In the genomic region with DNA sequence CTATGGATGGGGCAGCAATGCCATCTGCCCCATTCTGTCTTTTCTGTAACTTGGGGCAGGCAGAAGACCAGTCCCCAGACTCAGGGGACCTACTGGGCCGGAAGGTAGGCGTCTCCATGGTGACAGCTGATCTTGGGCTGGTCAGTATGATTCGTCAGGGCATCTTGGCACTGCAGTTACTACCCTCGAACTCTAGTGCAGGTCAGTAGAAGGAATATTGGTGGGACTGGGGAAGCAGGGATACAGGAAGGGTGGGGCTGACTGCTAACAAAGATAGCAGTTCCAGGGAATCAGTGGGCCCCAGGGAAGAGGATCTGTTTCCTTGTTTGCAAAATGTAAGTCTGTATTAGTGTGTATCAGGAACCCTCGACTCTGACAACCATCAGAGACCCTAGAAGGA, we compare ENCODE assay signal across 32 cellular contexts. TPM values are rescaled to one million over a fixed set of nuclear protein-coding genes. Genes with fewer than 3 reads are reported as not detected.
"Had no signal": no experiment of that assay in that cellular context is flagged by ENCODE, and none has a peak within 500 bp of the region (broad histone marks: within the 10 kb centered on the region; RNA-seq: fewer than 3 reads in every experiment).

No MANE protein-coding gene starts in this region.

- H3K4me1 ChIP-seq: ascending aorta had no signal

- ATAC-seq: activated CD8-positive, alpha-beta memory T cell treated with anti-CD3 and anti-CD28 coated beads, Interleukin-2, amount 10 ng/mL, durations not matched to agents 7 days and 5 days; activated T-cell treated with anti-CD3 and anti-CD28 coated beads, Interleukin-2, amount 50 U/mL, for 72 hours; activated T-helper 17 cell treated with anti-CD3 and anti-CD28 coated beads, Interleukin-2, amount 50 U/mL, for 72 hours; Panc1; T-cell; T-helper 17 cell had no signal

- DNase-seq: activated CD4-positive, alpha-beta memory T cell treated with anti-CD3 and anti-CD28 coated beads, Interleukin-2, amount 10 ng/mL, durations not matched to agents 7 days and 5 days; activated CD4-positive, alpha-beta T cell treated with anti-CD3 and anti-CD28 coated beads for 1 hour; activated CD4-positive, alpha-beta T cell treated with anti-CD3 and anti-CD28 coated beads for 48 hours; activated CD4-positive, CD25-positive, alpha-beta regulatory T cell; activated CD8-positive, alpha-beta memory T cell treated with anti-CD3 and anti-CD28 coated beads for 24 hours; activated CD8-positive, alpha-beta memory T cell treated with anti-CD3 and anti-CD28 coated beads, Interleukin-2, amount 10 ng/mL, durations not matched to agents 7 days and 5 days; activated effector memory CD4-positive, alpha-beta T cell treated with anti-CD3 and anti-CD28 coated beads, Interleukin-2, amount 50 U/mL, for 16 hours; activated naive CD4-positive, alpha-beta T cell; activated naive CD4-positive, alpha-beta T cell treated with anti-CD3 and anti-CD28 coated beads, Interleukin-2, amount 50 U/mL, for 16 hours; activated naive CD8-positive, alpha-beta T cell treated with anti-CD3 and anti-CD28 coated beads for 36 hours; activated T-cell treated with anti-CD3 and anti-CD28 coated beads, Interleukin-2, amount 50 U/mL, for 1 hour; activated T-cell treated with anti-CD3 and anti-CD28 coated beads, Interleukin-2, amount 50 U/mL, for 72 hours; amygdala; Kasumi-1; KG1; MG63; NCI-H1048; NCI-H1105 treated with DMSO at 0.1 percent for 48 hours; NCI-H1436; NCI-H1694 treated with DMSO at 0.1 percent for 48 hours; NCI-H2029; NCI-H345; NCI-H524 treated with DMSO at 0.1 percent for 48 hours; SIG-M5; T-cell; T-helper 17 cell; T-helper 9 cell; WERI-Rb-1 had no signal

- H3K27ac ChIP-seq: ascending aorta, cardiac muscle cell, WERI-Rb-1 had no signal

- H3K27me3 ChIP-seq: ascending aorta, cardiac muscle cell, MG63 had no signal

- H3K9me3 ChIP-seq: ascending aorta, MG63 had no signal

- H3K4me3 ChIP-seq: ascending aorta, cardiac muscle cell, MG63 had no signal

RNA-seq across cellular contexts. Expression of a gene that starts 57.1 kb away (rescaled TPM):
- total RNA-seq: ascending aorta had no signal
